ENCODE assay signal across 31 cellular contexts in the genomic region with DNA sequence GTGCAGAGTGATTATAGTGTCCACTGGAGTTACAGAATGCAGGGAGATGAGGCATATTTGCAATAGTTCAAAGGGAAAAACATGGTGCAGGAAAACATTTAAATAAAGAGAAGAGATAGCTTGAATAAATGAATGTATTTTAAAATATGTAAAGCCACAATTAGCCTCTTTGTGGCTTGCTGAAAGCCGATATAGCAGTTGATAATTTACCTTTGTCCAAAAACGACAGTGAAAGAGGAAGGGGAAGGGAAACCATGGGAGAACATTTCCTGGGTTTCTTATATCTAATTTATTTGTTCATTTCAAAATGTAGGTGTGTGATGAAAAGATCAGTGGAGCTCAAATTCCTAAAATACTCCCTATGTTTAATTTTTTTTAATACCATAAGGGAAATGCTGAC.
"Had no signal": no experiment of that assay in that cellular context is flagged by ENCODE, and none has a peak within 500 bp of the region (broad histone marks: within the 10 kb centered on the region; RNA-seq: fewer than 3 reads in every experiment).

No MANE protein-coding gene starts in this region.

- H3K27ac Mint-ChIP-seq: activated CD4-positive, alpha-beta T cell treated with anti-CD3 and anti-CD28 coated beads for 36 hours; activated CD8-positive, alpha-beta memory T cell treated with anti-CD3 and anti-CD28 coated beads, Interleukin-2, amount 10 ng/mL, durations not matched to agents 7 days and 5 days; activated CD8-positive, alpha-beta T cell treated with anti-CD3 and anti-CD28 coated beads, Interleukin-2, amount 10 ng/mL, durations not matched to agents 7 days and 5 days; activated naive CD4-positive, alpha-beta T cell treated with anti-CD3 and anti-CD28 coated beads, Interleukin-2, amount 50 U/mL, for 24 hours; activated naive CD8-positive, alpha-beta T cell treated with anti-CD3 and anti-CD28 coated beads, Interleukin-2, amount 50 U/mL, for 24 hours; activated T-helper 2 cell treated with anti-CD3 and anti-CD28 coated beads, Interferon-gamma antibody, Interleukin-2, Interleukin-4, amounts not matched to agents 10 μg/mL and 5 μg/mL and 100 μg/mL, durations not matched to agents 14 hours and 24 hours and 36 hours; effector memory CD8-positive, alpha-beta T cell; natural killer cell treated with Interleukin-12 subunit alpha and Interleukin-12 subunit beta and Interleukin-15 and Interleukin-18, amount 100 ng/mL, for 72 hours; stimulated activated effector memory CD8-positive, alpha-beta T cell treated with anti-CD3 and anti-CD28 coated beads, Interleukin-12 subunit alpha, Interleukin-12 subunit beta, amount 100 ng/mL, for 72 hours; stimulated activated naive CD8-positive, alpha-beta T cell treated with anti-CD3 and anti-CD28 coated beads, Interleukin-15, Interleukin-2, amounts not matched to agents 100 ng/mL and 50 ng/mL, for 24 hours; type B pancreatic cell had no signal

- H3K4me1 ChIP-seq: gastrocnemius medialis, prostate gland, uterus had no signal

- H3K36me3 ChIP-seq: gastrocnemius medialis, left ventricle myocardium inferior, prostate gland, uterus had no signal

- H3K27me3 Mint-ChIP-seq: activated CD4-positive, alpha-beta T cell treated with anti-CD3 and anti-CD28 coated beads for 36 hours; activated CD8-positive, alpha-beta memory T cell treated with anti-CD3 and anti-CD28 coated beads, Interleukin-2, amount 10 ng/mL, durations not matched to agents 7 days and 5 days; activated naive CD4-positive, alpha-beta T cell treated with anti-CD3 and anti-CD28 coated beads, Interleukin-2, amount 50 U/mL, for 24 hours; activated naive CD8-positive, alpha-beta T cell treated with anti-CD3 and anti-CD28 coated beads, Interleukin-2, amount 50 U/mL, for 24 hours; effector memory CD8-positive, alpha-beta T cell; stimulated activated naive CD8-positive, alpha-beta T cell treated with anti-CD3 and anti-CD28 coated beads, Interleukin-15, Interleukin-2, amounts not matched to agents 100 ng/mL and 50 ng/mL, for 24 hours had no signal

- H3K4me3 Mint-ChIP-seq: activated CD4-positive, alpha-beta T cell treated with anti-CD3 and anti-CD28 coated beads for 36 hours; activated CD8-positive, alpha-beta memory T cell treated with anti-CD3 and anti-CD28 coated beads, Interleukin-2, amount 10 ng/mL, durations not matched to agents 7 days and 5 days; activated CD8-positive, alpha-beta T cell treated with anti-CD3 and anti-CD28 coated beads, Interleukin-2, amount 10 ng/mL, durations not matched to agents 7 days and 5 days; activated naive CD4-positive, alpha-beta T cell treated with anti-CD3 and anti-CD28 coated beads, Interleukin-2, amount 50 U/mL, for 24 hours; activated naive CD8-positive, alpha-beta T cell treated with anti-CD3 and anti-CD28 coated beads, Interleukin-2, amount 50 U/mL, for 24 hours; effector memory CD8-positive, alpha-beta T cell; natural killer cell treated with Interleukin-12 subunit alpha and Interleukin-12 subunit beta and Interleukin-15 and Interleukin-18, amount 100 ng/mL, for 72 hours; stimulated activated effector memory CD8-positive, alpha-beta T cell treated with anti-CD3 and anti-CD28 coated beads, Interleukin-12 subunit alpha, Interleukin-12 subunit beta, amount 100 ng/mL, for 72 hours; stimulated activated naive CD8-positive, alpha-beta T cell treated with anti-CD3 and anti-CD28 coated beads, Interleukin-15, Interleukin-2, amounts not matched to agents 100 ng/mL and 50 ng/mL, for 24 hours; type B pancreatic cell had no signal

- H3K4me2 ChIP-seq: hepatocyte had no signal

- H3K36me3 Mint-ChIP-seq: natural killer cell treated with Interleukin-12 subunit alpha and Interleukin-12 subunit beta and Interleukin-15 and Interleukin-18, amount 100 ng/mL, for 72 hours; stimulated activated effector memory CD8-positive, alpha-beta T cell treated with anti-CD3 and anti-CD28 coated beads, Interleukin-12 subunit alpha, Interleukin-12 subunit beta, amount 100 ng/mL, for 72 hours; type B pancreatic cell had no signal

- H3K4me3 ChIP-seq: gastrocnemius medialis, hepatocyte, left ventricle myocardium inferior, lung, mucosa of descending colon, prostate gland, skin epidermis, uterus had no signal

- H3K9me3 ChIP-seq: gastrocnemius medialis, left ventricle myocardium inferior, mucosa of descending colon, prostate gland, uterus had no signal

- H3K27ac ChIP-seq: gastrocnemius medialis, hepatocyte, left ventricle myocardium inferior, prostate gland, skin epidermis, uterus had no signal

- ATAC-seq: activated CD4-positive, alpha-beta T cell treated with anti-CD3 and anti-CD28 coated beads for 36 hours; activated CD8-positive, alpha-beta memory T cell treated with anti-CD3 and anti-CD28 coated beads, Interleukin-2, amount 10 ng/mL, durations not matched to agents 7 days and 5 days; activated CD8-positive, alpha-beta T cell treated with anti-CD3 and anti-CD28 coated beads, Interleukin-2, amount 10 ng/mL, durations not matched to agents 7 days and 5 days; activated naive CD8-positive, alpha-beta T cell treated with anti-CD3 and anti-CD28 coated beads, Interleukin-2, amount 50 U/mL, for 24 hours; effector memory CD8-positive, alpha-beta T cell; gastrocnemius medialis; mucosa of descending colon; natural killer cell treated with Interleukin-12 subunit alpha and Interleukin-12 subunit beta and Interleukin-15 and Interleukin-18, amount 100 ng/mL, for 72 hours; sciatic nerve; stimulated activated effector memory CD8-positive, alpha-beta T cell treated with anti-CD3 and anti-CD28 coated beads, Interleukin-12 subunit alpha, Interleukin-12 subunit beta, amount 100 ng/mL, for 72 hours had no signal

- DNase-seq: activated CD4-positive, alpha-beta T cell treated with anti-CD3 and anti-CD28 coated beads for 36 hours; activated CD4-positive, CD25-positive, alpha-beta regulatory T cell; activated CD8-positive, alpha-beta memory T cell treated with anti-CD3 and anti-CD28 coated beads, Interleukin-2, amount 10 ng/mL, durations not matched to agents 7 days and 5 days; activated CD8-positive, alpha-beta T cell treated with anti-CD3 and anti-CD28 coated beads, Interleukin-2, amount 10 ng/mL, durations not matched to agents 7 days and 5 days; activated naive CD8-positive, alpha-beta T cell treated with anti-CD3 and anti-CD28 coated beads, Interleukin-2, amount 50 U/mL, for 24 hours; activated T-cell treated with anti-CD3 and anti-CD28 coated beads, Interleukin-2, amount 50 U/mL, for 48 hours; amygdala; caudate nucleus; cortex of kidney; effector memory CD8-positive, alpha-beta T cell; erythroblast; gastrocnemius medialis; islet precursor cell; left ventricle myocardium inferior; mucosa of descending colon; retina; stimulated activated CD4-positive, alpha-beta T cell treated with anti-CD3 and anti-CD28 coated beads, Interleukin-12 subunit alpha, Interleukin-12 subunit beta, amount 100 ng/mL, for 4 hours; stimulated activated CD4-positive, alpha-beta T cell treated with anti-CD3 and anti-CD28 coated beads, Interleukin-4, amount 100 ng/mL, for 24 hours; substantia nigra; uterus had no signal

- H3K27me3 ChIP-seq: gastrocnemius medialis, hepatocyte, uterus had no signal

- H3K9me3 Mint-ChIP-seq: activated naive CD4-positive, alpha-beta T cell treated with anti-CD3 and anti-CD28 coated beads, Interleukin-2, amount 50 U/mL, for 24 hours; activated naive CD8-positive, alpha-beta T cell treated with anti-CD3 and anti-CD28 coated beads, Interleukin-2, amount 50 U/mL, for 24 hours; activated T-helper 2 cell treated with anti-CD3 and anti-CD28 coated beads, Interferon-gamma antibody, Interleukin-2, Interleukin-4, amounts not matched to agents 10 μg/mL and 5 μg/mL and 100 μg/mL, durations not matched to agents 14 hours and 24 hours and 36 hours; effector memory CD8-positive, alpha-beta T cell; natural killer cell treated with Interleukin-12 subunit alpha and Interleukin-12 subunit beta and Interleukin-15 and Interleukin-18, amount 100 ng/mL, for 72 hours; stimulated activated effector memory CD8-positive, alpha-beta T cell treated with anti-CD3 and anti-CD28 coated beads, Interleukin-12 subunit alpha, Interleukin-12 subunit beta, amount 100 ng/mL, for 72 hours; stimulated activated naive CD8-positive, alpha-beta T cell treated with anti-CD3 and anti-CD28 coated beads, Interleukin-15, Interleukin-2, amounts not matched to agents 100 ng/mL and 50 ng/mL, for 24 hours; type B pancreatic cell had no signal
